ENCODE assay signal across 8 cellular contexts in genomic region chr6:159790149-159790946, GRCh38. TPM values are rescaled to one million over a fixed set of nuclear protein-coding genes. Genes with fewer than 3 reads are reported as not detected.
DNase-seq lines count a peak whose midpoint lies in the region; ATAC-seq, FAIRE-seq and TF ChIP-seq lines count a peak whose summit lies in the region.

Gene MRPL18 (plus strand): TSS chr6:159790467. CDS start chr6:159790588, 121 bp downstream.

- intact Hi-C loops in left ventricle myocardium superior (cut with micrococcal nuclease) (no loop called here), prostate gland (cut with DNase I) (loop anchor here (1.0 to 2.0 kb wide), 3 partner anchors 29 to 98 kb away; partner anchors contain the start of genes SOD2 and WTAP)

- no peaks in the 10 kb centered on the region for H3K9me3 ChIP-seq in prostate gland

- peak; percentile 77 for TF ChIP-seq POLR2A in prostate gland (IDR thresholded peaks at IDR 0.05)

- peak within 1 kb of the TSS; percentile 92 to 97 for H3K4me3 ChIP-seq in prostate gland

- peak; percentile 72 for FAIRE-seq in urothelium cell line (lab: Jason Lieb, UNC)

- TF ChIP-seq CTCF in prostate gland (IDR thresholded peaks at IDR 0.05), result peak in 1 of 4 experiments; percentile 12

- peak; percentile 83 to 92 for DNase-seq in NCI-H187 (lab: John Stamatoyannopoulos, UW)
- DNase-seq in T-helper 2 cell, result peak; percentile 63 to 99 (median 83)
- DNase-seq in left ventricle myocardium superior, result peak; percentile 94
- peak; percentile 95 for DNase-seq in prostate gland (ENCODE audit: low spot score)
- DNase-seq in urothelium cell line (ENCODE audit: low spot score), result peak; percentile 94

- ATAC-seq in GM18498 (IDR thresholded peaks at IDR 0.05; ENCODE audit: unreplicated experiment) (peak; percentile 84), HG02938 (IDR thresholded peaks at IDR 0.05; ENCODE audit: unreplicated experiment) (peak; percentile 86), left ventricle myocardium superior (peak; percentile 93)

- no peaks in the 10 kb centered on the region for H3K27me3 ChIP-seq in prostate gland (replicated peaks; ENCODE audit: insufficient read depth)

- WGBS in prostate gland, result under 1% methylated on average over 55 of the region's 55 CpGs

- H3K27ac ChIP-seq in angular gyrus (ENCODE audit: low read depth, low read length), result peak within 1 kb of the TSS; percentile 100
- H3K27ac ChIP-seq in prostate gland, result peak within 1 kb of the TSS; percentile 99

- peaks cover 0 to 9% of the 10 kb centered on the region in 2 donors for H3K36me3 ChIP-seq in prostate gland

- peaks cover 6% of the 10 kb centered on the region for H3K4me1 ChIP-seq in prostate gland (replicated peaks)

RNA-seq across cellular contexts. Expression of gene MRPL18, which starts in this region (rescaled TPM):
- 70.8 TPM for total RNA-seq in left ventricle myocardium superior
- 100 to 1,000 TPM in 1 of 2 donors, 10 to 100 TPM in 1; 76.0 to 103 TPM for total RNA-seq in prostate gland

Comparison
In these comparisons a context has a peak if more than half of its experiments do, and no peak if none do; other contexts are left out.
1. Peak in every context shown above with its lines: DNase-seq, ATAC-seq, H3K4me3 ChIP-seq and H3K27ac ChIP-seq.